Comparison of ENCODE assay signal across 1 cellular context in the genomic region with DNA sequence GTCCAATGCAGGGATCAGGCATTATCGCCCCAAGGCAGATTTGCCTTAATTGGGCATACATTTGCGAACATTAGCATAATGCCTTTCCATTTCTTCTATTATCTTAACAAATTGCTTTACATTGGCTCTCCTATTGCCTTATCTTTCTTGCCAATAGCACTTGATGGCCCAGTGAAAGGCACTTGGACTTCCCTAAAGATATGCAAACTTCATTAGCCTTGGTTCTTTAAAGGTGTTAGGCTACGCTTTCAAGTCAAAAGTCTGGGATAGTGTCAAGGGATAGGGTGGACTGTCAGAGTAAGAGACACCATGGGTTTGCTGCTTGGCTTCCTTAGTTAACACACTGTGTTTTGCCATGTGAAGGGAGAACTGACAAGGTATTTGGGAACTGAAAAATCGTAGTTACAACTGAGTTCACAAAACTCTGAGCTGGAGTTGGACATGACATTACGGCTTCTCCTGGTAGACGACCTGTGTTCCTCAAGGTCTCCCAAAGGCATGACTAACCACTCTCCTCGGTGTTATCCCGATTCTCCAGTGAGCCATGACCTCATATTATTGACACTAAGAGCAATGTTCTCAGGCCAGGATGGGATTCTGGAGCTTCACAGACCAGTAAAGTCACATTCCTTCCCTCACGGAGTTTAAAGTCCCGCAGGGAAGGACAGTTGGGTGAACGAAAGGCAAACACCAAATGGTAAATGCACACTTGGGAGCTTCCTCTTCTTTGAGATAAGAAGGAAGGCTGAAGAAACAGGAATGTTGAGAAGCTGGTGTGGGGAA.
TF ChIP-seq lines count a peak whose summit lies in the region.

No MANE protein-coding gene starts in this region.

TF ChIP-seq in HepG2, 621 proteins besides CTCF, POLR2A, EP300 and RAD21 (continued from another document):
- TF ChIP-seq, protein P1, sequence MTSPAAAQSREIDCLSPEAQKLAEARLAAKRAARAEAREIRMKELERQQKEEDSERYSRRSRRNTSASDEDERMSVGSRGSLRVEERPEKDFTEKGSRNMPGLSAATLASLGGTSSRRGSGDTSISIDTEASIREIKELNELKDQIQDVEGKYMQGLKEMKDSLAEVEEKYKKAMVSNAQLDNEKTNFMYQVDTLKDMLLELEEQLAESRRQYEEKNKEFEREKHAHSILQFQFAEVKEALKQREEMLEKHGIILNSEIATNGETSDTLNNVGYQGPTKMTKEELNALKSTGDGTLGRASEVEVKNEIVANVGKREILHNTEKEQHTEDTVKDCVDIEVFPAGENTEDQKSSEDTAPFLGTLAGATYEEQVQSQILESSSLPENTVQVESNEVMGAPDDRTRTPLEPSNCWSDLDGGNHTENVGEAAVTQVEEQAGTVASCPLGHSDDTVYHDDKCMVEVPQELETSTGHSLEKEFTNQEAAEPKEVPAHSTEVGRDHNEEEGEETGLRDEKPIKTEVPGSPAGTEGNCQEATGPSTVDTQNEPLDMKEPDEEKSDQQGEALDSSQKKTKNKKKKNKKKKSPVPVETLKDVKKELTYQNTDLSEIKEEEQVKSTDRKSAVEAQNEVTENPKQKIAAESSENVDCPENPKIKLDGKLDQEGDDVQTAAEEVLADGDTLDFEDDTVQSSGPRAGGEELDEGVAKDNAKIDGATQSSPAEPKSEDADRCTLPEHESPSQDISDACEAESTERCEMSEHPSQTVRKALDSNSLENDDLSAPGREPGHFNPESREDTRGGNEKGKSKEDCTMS (CRISPR knock-in tag; conservative IDR thresholded peaks at IDR 0.05) = no peak
- TF ChIP-seq RAD51 (IDR thresholded peaks at IDR 0.05; ENCODE audit: borderline replicate concordance) (no peak), SP5 (CRISPR knock-in tag; IDR thresholded peaks at IDR 0.05; ENCODE audit: borderline replicate concordance, low read depth) (no peak), EZH2 (conservative IDR thresholded peaks at IDR 0.05; ENCODE audit: low read depth, low read length) (no peak), YEATS2 (CRISPR knock-in tag; IDR thresholded peaks at IDR 0.05; ENCODE audit: borderline replicate concordance) (no peak), TCF12 (IDR thresholded peaks at IDR 0.05) (no peak), TCF12 (CRISPR knock-in tag; IDR thresholded peaks at IDR 0.05) (no peak), SRSF1 (optimal IDR thresholded peaks at IDR 0.05; ENCODE audit: low read depth, low read length) (no peak), SOX6 (IDR thresholded peaks at IDR 0.05) (no peak), SOX6 (CRISPR knock-in tag; IDR thresholded peaks at IDR 0.05) (no peak), ZNF431 (CRISPR knock-in tag; IDR thresholded peaks at IDR 0.05; ENCODE audit: borderline replicate concordance, low read depth) (no peak), TAF1 (CRISPR knock-in tag; IDR thresholded peaks at IDR 0.05) (no peak), ZNF274 (CRISPR knock-in tag; IDR thresholded peaks at IDR 0.05) (no peak), HCFC1 (IDR thresholded peaks at IDR 0.05; ENCODE audit: low read depth, low read length) (no peak), HMG20A (CRISPR knock-in tag; IDR thresholded peaks at IDR 0.05; ENCODE audit: borderline replicate concordance) (no peak)
- TF ChIP-seq, protein P2, sequence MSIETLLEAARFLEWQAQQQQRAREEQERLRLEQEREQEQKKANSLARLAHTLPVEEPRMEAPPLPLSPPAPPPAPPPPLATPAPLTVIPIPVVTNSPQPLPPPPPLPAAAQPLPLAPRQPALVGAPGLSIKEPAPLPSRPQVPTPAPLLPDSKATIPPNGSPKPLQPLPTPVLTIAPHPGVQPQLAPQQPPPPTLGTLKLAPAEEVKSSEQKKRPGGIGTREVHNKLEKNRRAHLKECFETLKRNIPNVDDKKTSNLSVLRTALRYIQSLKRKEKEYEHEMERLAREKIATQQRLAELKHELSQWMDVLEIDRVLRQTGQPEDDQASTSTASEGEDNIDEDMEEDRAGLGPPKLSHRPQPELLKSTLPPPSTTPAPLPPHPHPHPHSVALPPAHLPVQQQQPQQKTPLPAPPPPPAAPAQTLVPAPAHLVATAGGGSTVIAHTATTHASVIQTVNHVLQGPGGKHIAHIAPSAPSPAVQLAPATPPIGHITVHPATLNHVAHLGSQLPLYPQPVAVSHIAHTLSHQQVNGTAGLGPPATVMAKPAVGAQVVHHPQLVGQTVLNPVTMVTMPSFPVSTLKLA (IDR thresholded peaks at IDR 0.05) = no peak
